21 cellular contexts compared by ENCODE assay signal in genomic region chr4:36249605-36250004, GRCh38. TPM values are rescaled to one million over a fixed set of nuclear protein-coding genes. Genes with fewer than 3 reads are reported as not detected.
A peak's percentile ranks its signal among the peaks of the same experiment; 100 is the strongest.
DNase-seq lines count a peak whose midpoint lies in the region; ATAC-seq lines count a peak whose summit lies in the region.
"Had no signal": no experiment of that assay in that cellular context is flagged by ENCODE, and none has a peak within 500 bp of the region (broad histone marks: within the 10 kb centered on the region; RNA-seq: fewer than 3 reads in every experiment).

No MANE protein-coding gene starts in this region.

- H3K9me3 Mint-ChIP-seq in stimulated activated effector memory CD8-positive, alpha-beta T cell treated with anti-CD3 and anti-CD28 coated beads, Interleukin-12 subunit alpha, Interleukin-12 subunit beta, amount 100 ng/mL, for 72 hours = no peaks in the 10 kb centered on the region
- H3K9me3 Mint-ChIP-seq in CD4-positive, alpha-beta memory T cell = no peaks in the 10 kb centered on the region
- H3K9me3 Mint-ChIP-seq: CD8-positive, alpha-beta memory T cell; GM23338; IgD-negative memory B cell had no signal

- no peaks in the 10 kb centered on the region for H3K36me3 Mint-ChIP-seq in stimulated activated effector memory CD8-positive, alpha-beta T cell treated with anti-CD3 and anti-CD28 coated beads, Interleukin-12 subunit alpha, Interleukin-12 subunit beta, amount 100 ng/mL, for 72 hours
- H3K36me3 Mint-ChIP-seq in CD4-positive, alpha-beta memory T cell = peaks cover 0 to 4% of the 10 kb centered on the region in 2 donors
- H3K36me3 Mint-ChIP-seq: CD14-positive monocyte had no signal

- H3K4me3 ChIP-seq in CD4-positive, alpha-beta memory T cell (ENCODE audit: low read length in 2 of 2) = no peak overlapping the region
- H3K4me3 ChIP-seq: A549, GM23338 had no signal

- H3K4me1 Mint-ChIP-seq in stimulated activated effector memory CD8-positive, alpha-beta T cell treated with anti-CD3 and anti-CD28 coated beads, Interleukin-12 subunit alpha, Interleukin-12 subunit beta, amount 100 ng/mL, for 72 hours = peaks cover 40% of the 10 kb centered on the region
- peaks cover 27 to 52% (median 37%) of the 10 kb centered on the region in 4 donors for H3K4me1 Mint-ChIP-seq in CD4-positive, alpha-beta memory T cell
- H3K4me1 Mint-ChIP-seq: GM23338 had no signal

- H3K27me3 Mint-ChIP-seq in CD4-positive, alpha-beta memory T cell = no peaks in the 10 kb centered on the region
- H3K27me3 Mint-ChIP-seq: CD8-positive, alpha-beta memory T cell; IgD-negative memory B cell had no signal

- no peak overlapping the region for H3K4me3 Mint-ChIP-seq in stimulated activated effector memory CD8-positive, alpha-beta T cell treated with anti-CD3 and anti-CD28 coated beads, Interleukin-12 subunit alpha, Interleukin-12 subunit beta, amount 100 ng/mL, for 72 hours
- H3K4me3 Mint-ChIP-seq in CD4-positive, alpha-beta memory T cell = no peak overlapping the region
- H3K4me3 Mint-ChIP-seq: CD14-positive monocyte, GM23338, IgD-negative memory B cell had no signal

- H3K27ac Mint-ChIP-seq in stimulated activated effector memory CD8-positive, alpha-beta T cell treated with anti-CD3 and anti-CD28 coated beads, Interleukin-12 subunit alpha, Interleukin-12 subunit beta, amount 100 ng/mL, for 72 hours = no peak overlapping the region
- H3K27ac Mint-ChIP-seq in CD4-positive, alpha-beta memory T cell = peak overlapping the region in 3 of 7 donors; percentile 42 to 49 (median 48)
- H3K27ac Mint-ChIP-seq: GM23338 had no signal

- no peak for DNase-seq in stimulated activated effector memory CD8-positive, alpha-beta T cell treated with anti-CD3 and anti-CD28 coated beads, Interleukin-12 subunit alpha, Interleukin-12 subunit beta, amount 100 ng/mL, for 72 hours (ENCODE audit: low spot score in 2 of 2)
- DNase-seq in CD4-positive, alpha-beta memory T cell = no peak
- DNase-seq in SIG-M5 treated with dmso at 0.1 percent for 504 hours (lab: John Stamatoyannopoulos, UW; ENCODE audit: unreplicated experiment) = no peak
- DNase-seq: Caco-2; CD8-positive, alpha-beta memory T cell; DND-41; GDM1; H7; KG1 had no signal

- peak; percentile 33 for ATAC-seq in GM18502 (IDR thresholded peaks at IDR 0.05; ENCODE audit: poor library complexity, unreplicated experiment)
- peak; percentile 35 for ATAC-seq in GM19351 (IDR thresholded peaks at IDR 0.05; ENCODE audit: unreplicated experiment)
- peak; percentile 31 for ATAC-seq in HG03432 (IDR thresholded peaks at IDR 0.05; ENCODE audit: unreplicated experiment)
- peak; percentile 81 for ATAC-seq in stimulated activated effector memory CD8-positive, alpha-beta T cell treated with anti-CD3 and anti-CD28 coated beads, Interleukin-12 subunit alpha, Interleukin-12 subunit beta, amount 100 ng/mL, for 72 hours
- ATAC-seq in GM19463 (IDR thresholded peaks at IDR 0.05; ENCODE audit: unreplicated experiment) = no peak
- ATAC-seq: A549, GM23338 had no signal

- POLR2A ChIA-PET in CD4-positive, alpha-beta memory T cell (lab: Charles Lee; ENCODE audit: partially characterized antibody) = interaction anchor here (0.7 to 12.4 kb wide), 2 partner anchors 34 to 95 kb away, joined by 3 to 101 read pairs; partner anchors contain the start of gene DTHD1

- peaks cover 47% of the 10 kb centered on the region for H3K4me1 ChIP-seq in CD4-positive, alpha-beta memory T cell (ENCODE audit: insufficient read depth, low read length)
- H3K4me1 ChIP-seq: A549, Caco-2 had no signal

- intact Hi-C loops in CD4-positive, alpha-beta memory T cell (cut with micrococcal nuclease) = no loop called here

- no peaks in the 10 kb centered on the region for H3K36me3 ChIP-seq in CD4-positive, alpha-beta memory T cell (ENCODE audit: insufficient read depth, low read length)

- CTCF ChIA-PET in CD4-positive, alpha-beta memory T cell (lab: Charles Lee; ENCODE audit: partially characterized antibody) = interaction anchor here (1.1 to 1.2 kb wide), 4 partner anchors 9 to 152 kb away, joined by 3 read pairs; no protein-coding TSS in a partner anchor

- no peaks in the 10 kb centered on the region for H3K27me3 ChIP-seq in CD4-positive, alpha-beta memory T cell (ENCODE audit: insufficient read depth, low read length)

- no peak overlapping the region for H3K27ac ChIP-seq in CD4-positive, alpha-beta memory T cell (ENCODE audit: low read depth, low read length)
- H3K27ac ChIP-seq: A549 had no signal

- H3K9me3 ChIP-seq in CD4-positive, alpha-beta memory T cell (ENCODE audit: control insufficient read depth in 1 of 2, low read length in 2 of 2) = no peaks in the 10 kb centered on the region
- H3K9me3 ChIP-seq: A549, Caco-2 had no signal

RNA-seq across cellular contexts. Expression of gene ARAP2, which starts 5.3 kb away (rescaled TPM):
- total RNA-seq in CD4-positive, alpha-beta memory T cell = 10 to 100 TPM; 89.6 to 97.4 TPM
- polyA plus RNA-seq in CD4-positive, alpha-beta memory T cell = 10 to 100 TPM; 19.7 to 29.1 TPM
- total RNA-seq: LHCN-M2 had no signal
- polyA plus RNA-seq: BJ had no signal

RNA-seq across cellular contexts. Expression of gene DTHD1, which starts 31.8 kb away (rescaled TPM):
- total RNA-seq in CD4-positive, alpha-beta memory T cell = 1 to 10 TPM; 1.2 to 1.4 TPM
- under 1 TPM in 1 of 2 donors, not detected in 1; 0.16 TPM for polyA plus RNA-seq in CD4-positive, alpha-beta memory T cell
- total RNA-seq: Caco-2, GM23338, H7, HT1080, LHCN-M2 had no signal
- polyA plus RNA-seq: A549, AG04450, BJ, CD14-positive monocyte, GM23338, IgD-negative memory B cell had no signal
